In the genomic region with DNA sequence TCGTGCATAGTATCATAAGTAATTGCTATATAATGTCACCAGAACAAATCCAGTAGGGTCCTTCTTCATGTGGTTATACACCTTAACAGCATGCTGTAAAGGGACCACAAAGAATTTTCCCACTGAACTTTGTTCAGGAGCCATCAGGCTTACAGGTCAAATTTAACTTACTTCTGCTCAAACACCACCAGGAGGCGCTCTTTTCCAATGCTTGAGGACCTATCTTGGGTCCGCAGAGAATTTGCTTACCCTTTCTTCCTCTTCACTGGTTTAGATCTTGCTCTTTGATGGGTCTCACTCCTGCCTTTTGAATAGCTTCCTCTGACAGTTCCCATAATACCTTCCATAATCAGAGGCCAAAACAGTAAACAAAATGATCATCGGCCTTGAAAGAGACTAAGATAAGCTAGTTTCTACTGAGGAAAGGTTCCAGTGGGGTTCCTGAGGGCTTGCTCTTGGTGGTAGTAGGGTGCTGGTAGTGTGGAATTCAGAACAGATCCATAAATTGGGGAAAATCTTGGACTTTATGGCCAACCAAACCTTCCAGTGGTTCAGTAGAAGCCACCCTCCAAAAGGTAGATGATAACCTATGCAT, we compare ENCODE assay signal across 8 cellular contexts. TPM values are rescaled to one million over a fixed set of nuclear protein-coding genes. Genes with fewer than 3 reads are reported as not detected.
A peak's percentile ranks its signal among the peaks of the same experiment; 100 is the strongest.
DNase-seq lines count a peak whose midpoint lies in the region; ATAC-seq and TF ChIP-seq lines count a peak whose summit lies in the region.

No MANE protein-coding gene starts in this region.

- ATAC-seq in T-cell (replicated peaks in 1 of 4) (peak; percentile 45 to 75 (median 68)), HG03442 (IDR thresholded peaks at IDR 0.05; ENCODE audit: unreplicated experiment) (no peak), HG03378 (IDR thresholded peaks at IDR 0.05; ENCODE audit: unreplicated experiment) (no peak)

- no peak for DNase-seq in GM06990 (ENCODE audit: extremely low read depth, insufficient read length)
- peak; percentile 68 for DNase-seq in NCI-H1105 treated with DMSO at 0.1 percent for 48 hours (lab: John Stamatoyannopoulos, UW)
- DNase-seq in T-cell = peak in 30 of 34 experiments; percentile 30 to 70 (median 52)
- DNase-seq in astrocyte of the spinal cord (ENCODE audit: low read depth, low spot score) = peak; percentile 32
- peak; percentile 87 for DNase-seq in inferior parietal cortex (ENCODE audit: extremely low spot score)
- peak; percentile 56 for DNase-seq in stimulated activated CD4-positive, alpha-beta T cell treated with anti-CD3 and anti-CD28 coated beads, Interleukin-1b, Interleukin-23, amount 100 ng/mL, for 48 hours

- TF ChIP-seq CTCF in GM06990 (IDR thresholded peaks at IDR 0.05; ENCODE audit: insufficient read depth, low read length, poor library complexity, severe bottlenecking) (peak; percentile 74), astrocyte of the spinal cord (IDR thresholded peaks at IDR 0.05; ENCODE audit: low read depth, low read length) (peak; percentile 60)

- H3K36me3 ChIP-seq in GM06990 (ENCODE audit: control insufficient read depth, insufficient read depth, low read length) = no peaks in the 10 kb centered on the region

- CTCF ChIA-PET in T-cell (lab: Charles Lee) = interaction anchor here (0.6 to 2.8 kb wide), 9 partner anchors 22 to 332 kb away, joined by 3 to 24 read pairs (median 3); partner anchors contain the start of genes SCGB2B2 (in 1 of the 2) and ZNF302 (in 1 of the 2)

- no peaks in the 10 kb centered on the region for H3K27me3 Mint-ChIP-seq in T-cell

- POLR2A ChIA-PET in T-cell (lab: Charles Lee) = no interaction called here

- H3K4me1 Mint-ChIP-seq in T-cell = peaks cover 0 to 6% (median 0%) of the 10 kb centered on the region in 3 donors

- no peak overlapping the region for H3K27ac Mint-ChIP-seq in T-cell

- peaks cover 0 to 9% (median 8%) of the 10 kb centered on the region in 3 donors for H3K9me3 Mint-ChIP-seq in T-cell

- in situ Hi-C loops in astrocyte of the spinal cord (cut with HindIII; ENCODE audit: low sequenced_read_pairs) = no loop called here

- H3K4me3 ChIP-seq in GM06990 (replicated peaks; ENCODE audit: low read depth, low read length) = no peak overlapping the region
- no peak overlapping the region for H3K4me3 ChIP-seq in astrocyte of the spinal cord (ENCODE audit: low read depth, low read length)

- no peak overlapping the region for H3K4me3 Mint-ChIP-seq in T-cell

- no peaks in the 10 kb centered on the region for H3K27me3 ChIP-seq in GM06990 (replicated peaks; ENCODE audit: control insufficient read depth, insufficient read depth, low read length)

- H3K36me3 Mint-ChIP-seq in T-cell = peaks cover 11% of the 10 kb centered on the region

RNA-seq across cellular contexts. Expression of gene SCGB2B2, which starts 37.4 kb away (rescaled TPM):
- total RNA-seq in T-cell = 1 to 10 TPM in 1 of 5 donors, under 1 TPM in 4; 0.16 to 1.4 (median 0.64) TPM

RNA-seq across cellular contexts. Expression of gene ZNF302, which starts 37.9 kb away (rescaled TPM):
- total RNA-seq in T-cell = 10 to 100 TPM; 18.1 to 41.6 (median 35.7) TPM

Comparison
In these comparisons a context has a peak if more than half of its experiments do, and no peak if none do; other contexts are left out.
1. ATAC-seq: peak in T-cell (4 of 4); none in HG03442 (single experiment) and HG03378 (single experiment).